12 cellular contexts compared by ENCODE assay signal in genomic region chr1:169511339-169512028, GRCh38. TPM values are rescaled to one million over a fixed set of nuclear protein-coding genes. Genes with fewer than 3 reads are reported as not detected.
DNase-seq lines count a peak whose midpoint lies in the region; ATAC-seq, FAIRE-seq and TF ChIP-seq lines count a peak whose summit lies in the region.
"Had no signal": no experiment of that assay in that cellular context is flagged by ENCODE, and none has a peak within 500 bp of the region (broad histone marks: within the 10 kb centered on the region; RNA-seq: fewer than 3 reads in every experiment).

No MANE protein-coding gene starts in this region.

- H3K4me2 ChIP-seq in keratinocyte (ENCODE audit: control insufficient read depth, extremely low read depth, insufficient read depth, low read depth, low read length), result peak overlapping the region; percentile 7
- H3K4me2 ChIP-seq: KMS-11 had no signal

- H4K20me1 ChIP-seq in keratinocyte (ENCODE audit: control insufficient read depth, extremely low read depth, insufficient read depth, low read length), result no peaks in the 10 kb centered on the region

- 59 to 68% methylated on average over 3 of the region's 3 CpGs for WGBS in transverse colon (ENCODE audit: low coverage in 1 of 2), 2 donors

- H3K4me3 Mint-ChIP-seq in activated CD4-positive, alpha-beta T cell treated with anti-CD3 and anti-CD28 coated beads for 36 hours, result no peak overlapping the region
- H3K4me3 Mint-ChIP-seq: central memory CD8-positive, alpha-beta T cell had no signal

- dilution Hi-C loops in keratinocyte (cut with MboI; ENCODE audit: extremely low pct_ligation_motif_present, low sequenced_read_pairs), result no loop called here

- H3K27ac Mint-ChIP-seq in activated CD4-positive, alpha-beta T cell treated with anti-CD3 and anti-CD28 coated beads for 36 hours, result no peak overlapping the region

- H3K9me3 Mint-ChIP-seq in activated CD4-positive, alpha-beta T cell treated with anti-CD3 and anti-CD28 coated beads for 36 hours (ENCODE audit: low read depth), result no peaks in the 10 kb centered on the region
- H3K9me3 Mint-ChIP-seq: central memory CD8-positive, alpha-beta T cell had no signal

- POLR2A ChIA-PET in activated CD4-positive, alpha-beta T cell treated with anti-CD3 and anti-CD28 coated beads for 36 hours (lab: Charles Lee), result no interaction called here

- no peak for TF ChIP-seq EP300 in transverse colon (IDR thresholded peaks at IDR 0.05; ENCODE audit: low read depth)

- H3K27ac ChIP-seq in brain microvascular endothelial cell (peak overlapping the region; percentile 18), keratinocyte (ENCODE audit: control insufficient read depth, insufficient read depth, low read length) (peak overlapping the region; percentile 42), transverse colon (peak overlapping the region; percentile 33 to 71 (median 59))
- H3K27ac ChIP-seq: KMS-11 had no signal

- no peak overlapping the region for H3K9ac ChIP-seq in keratinocyte (ENCODE audit: control insufficient read depth, extremely low read depth, insufficient read depth, low read length)
- H3K9ac ChIP-seq: KMS-11 had no signal

- H2AFZ ChIP-seq in keratinocyte (ENCODE audit: control insufficient read depth, low read length), result no peak overlapping the region

- CTCF ChIA-PET in activated CD4-positive, alpha-beta T cell treated with anti-CD3 and anti-CD28 coated beads for 36 hours (lab: Charles Lee), result interaction anchor here (0.7 to 1.5 kb wide), 7 partner anchors 24 to 908 kb away, joined by 3 to 5 read pairs (median 4); partner anchors contain the start of gene F5

- H3K4me3 ChIP-seq in brain microvascular endothelial cell (ENCODE audit: low read depth, low read length) (no peak overlapping the region), keratinocyte (ENCODE audit: control insufficient read depth in 2 of 3, extremely low read depth in 1 of 3, insufficient read depth in 2 of 3, low read depth in 1 of 3, low read length in 3 of 3) (no peak overlapping the region), transverse colon (no peak overlapping the region)

- DNase-seq in activated CD4-positive, alpha-beta T cell treated with anti-CD3 and anti-CD28 coated beads for 36 hours, result no peak
- DNase-seq in activated CD4-positive, alpha-beta T cell treated with anti-CD3 and anti-CD28 coated beads, Interleukin-2, amount 50 U/mL, for 48 hours, result no peak
- DNase-seq in brain microvascular endothelial cell (peak; percentile 46), keratinocyte (ENCODE audit: low read depth, low spot score) (peak; percentile 46), transverse colon (no peak), NCI-H69 (lab: John Stamatoyannopoulos, UW) (no peak), NCI-H526 (lab: John Stamatoyannopoulos, UW) (no peak), GM13977 (ENCODE audit: low spot score) (no peak)
- DNase-seq: activated CD4-positive, alpha-beta T cell treated with anti-CD3 and anti-CD28 coated beads for 1 hour; AML-193 had no signal

- ATAC-seq in activated CD4-positive, alpha-beta T cell treated with anti-CD3 and anti-CD28 coated beads for 36 hours, result peak; percentile 68

- TF ChIP-seq POLR2A in transverse colon (IDR thresholded peaks at IDR 0.05), result no peak

- FAIRE-seq in keratinocyte (lab: Jason Lieb, UNC), result no peak

- H3K36me3 Mint-ChIP-seq in activated CD4-positive, alpha-beta T cell treated with anti-CD3 and anti-CD28 coated beads for 36 hours (ENCODE audit: low read depth), result peaks cover 36% of the 10 kb centered on the region

- H3K4me1 Mint-ChIP-seq in activated CD4-positive, alpha-beta T cell treated with anti-CD3 and anti-CD28 coated beads for 36 hours, result peaks cover 25% of the 10 kb centered on the region

- H3K79me2 ChIP-seq in keratinocyte (ENCODE audit: control insufficient read depth, insufficient read depth, low read length), result no peaks in the 10 kb centered on the region

- H3K36me3 ChIP-seq in brain microvascular endothelial cell (replicated peaks) (no peaks in the 10 kb centered on the region), keratinocyte (ENCODE audit: control insufficient read depth in 2 of 2, extremely low read depth in 1 of 2, insufficient read depth in 2 of 2, low read length in 2 of 2) (no peaks in the 10 kb centered on the region), transverse colon (no peaks in the 10 kb centered on the region)

- H3K27me3 ChIP-seq in brain microvascular endothelial cell (replicated peaks) (no peaks in the 10 kb centered on the region), keratinocyte (ENCODE audit: control insufficient read depth, extremely low read depth, insufficient read depth, low read length) (no peaks in the 10 kb centered on the region), transverse colon (no peaks in the 10 kb centered on the region)

- intact Hi-C loops in activated CD4-positive, alpha-beta T cell treated with anti-CD3 and anti-CD28 coated beads for 36 hours (cut with DNase I, micrococcal nuclease), result no loop called here
- intact Hi-C loops in transverse colon (cut with DNase I; ENCODE audit: low total_unique reads), result no loop called here

- no peaks in the 10 kb centered on the region for H3K27me3 Mint-ChIP-seq in activated CD4-positive, alpha-beta T cell treated with anti-CD3 and anti-CD28 coated beads for 36 hours
- H3K27me3 Mint-ChIP-seq: central memory CD8-positive, alpha-beta T cell had no signal

- peaks cover 18% of the 10 kb centered on the region for H3K4me1 ChIP-seq in keratinocyte (ENCODE audit: control insufficient read depth, extremely low read depth, insufficient read depth, low read length)
- peaks cover 0 to 50% (median 25%) of the 10 kb centered on the region in 4 donors for H3K4me1 ChIP-seq in transverse colon

- in situ Hi-C loops in brain microvascular endothelial cell (cut with HindIII; ENCODE audit: low pct_ligation_motif_present, low sequenced_read_pairs) (no loop called here), transverse colon (cut with MboI; ENCODE audit: low pct_ligation_motif_present in 1 of 4, low pct_unique_long_range_greater_than_20kb in 1 of 4, low sequenced_read_pairs in 3 of 4) (no loop called here), GM13977 (cut with MboI; ENCODE audit: low pct_unique_long_range_greater_than_20kb, low sequenced_read_pairs, unreplicated experiment) (no loop called here)

- no peaks in the 10 kb centered on the region for H3K9me3 ChIP-seq in keratinocyte (ENCODE audit: control insufficient read depth, low read depth, low read length)
- H3K9me3 ChIP-seq in transverse colon, result no peaks in the 10 kb centered on the region

- TF ChIP-seq CTCF in brain microvascular endothelial cell (IDR thresholded peaks at IDR 0.05; ENCODE audit: low read depth, low read length, missing control alignments), result no peak
- no peak for TF ChIP-seq CTCF in keratinocyte (optimal IDR thresholded peaks at IDR 0.05 in 1 of 3, IDR thresholded peaks at IDR 0.05 in 1 of 3, conservative IDR thresholded peaks at IDR 0.05 in 1 of 3; ENCODE audit: extremely low read depth in 1 of 3, insufficient read depth in 2 of 3, low read length in 3 of 3)
- TF ChIP-seq CTCF in transverse colon (IDR thresholded peaks at IDR 0.05), result no peak
- no peak for TF ChIP-seq CTCF in GM13977 (IDR thresholded peaks at IDR 0.05; ENCODE audit: extremely low read depth, insufficient read depth, missing control alignments)

- no peaks in the 10 kb centered on the region for H3K9me1 ChIP-seq in keratinocyte (ENCODE audit: control insufficient read depth, extremely low read depth, insufficient read depth, low read length)

RNA-seq across cellular contexts. Expression of gene SLC19A2, which starts 25.7 kb away (rescaled TPM):
- total RNA-seq in activated CD4-positive, alpha-beta T cell treated with anti-CD3 and anti-CD28 coated beads for 36 hours, result 1 to 10 TPM; 4.0 to 4.4 TPM
- polyA plus RNA-seq in keratinocyte, result 6.8 to 12.4 TPM (median 11.9 TPM) in 3 replicates
- polyA plus RNA-seq in keratinocyte (2011; ENCODE audit: low read depth), result 11.2 TPM
- polyA plus RNA-seq in keratinocyte (2011; cell fraction: cytosol; rRNA removed), result 2.3 and 5.3 TPM in 2 replicates
- polyA plus RNA-seq in keratinocyte (2011; cell fraction: nucleus; rRNA removed), result 13.2 and 18.6 TPM in 2 replicates
- 3.8 and 16.1 TPM in 2 replicates for polyA plus RNA-seq in keratinocyte (2012; ENCODE audit: low replicate concordance)
- 6.3 to 19.9 TPM (median 15.1 TPM) in 3 replicates for polyA minus RNA-seq in keratinocyte
- 3.3 TPM for polyA minus RNA-seq in keratinocyte (2011; cell fraction: cytosol; rRNA and poly(A)+ RNA removed)
- 15.9 and 26.6 TPM in 2 replicates for polyA minus RNA-seq in keratinocyte (2011; cell fraction: nucleus; rRNA and poly(A)+ RNA removed)
- total RNA-seq in transverse colon, result 10 to 100 TPM in 3 of 4 donors, 1 to 10 TPM in 1; 2.8 to 20.2 (median 14.9) TPM

Comparison
In these comparisons a context has a peak if more than half of its experiments do, and no peak if none do; other contexts are left out.
1. DNase-seq: peak in brain microvascular endothelial cell (single experiment) and keratinocyte (single experiment); none in activated CD4-positive, alpha-beta T cell treated with anti-CD3 and anti-CD28 coated beads for 36 hours (single experiment), activated CD4-positive, alpha-beta T cell treated with anti-CD3 and anti-CD28 coated beads, Interleukin-2, amount 50 U/mL, for 48 hours (0 of 2), transverse colon (single experiment), NCI-H69 (single experiment), NCI-H526 (0 of 2) and GM13977 (single experiment).
2. Peak in every context shown above with its lines, with median percentiles within 50 percentile points of each other: H3K27ac ChIP-seq.